1 cellular context compared by ENCODE assay signal in the genomic region with DNA sequence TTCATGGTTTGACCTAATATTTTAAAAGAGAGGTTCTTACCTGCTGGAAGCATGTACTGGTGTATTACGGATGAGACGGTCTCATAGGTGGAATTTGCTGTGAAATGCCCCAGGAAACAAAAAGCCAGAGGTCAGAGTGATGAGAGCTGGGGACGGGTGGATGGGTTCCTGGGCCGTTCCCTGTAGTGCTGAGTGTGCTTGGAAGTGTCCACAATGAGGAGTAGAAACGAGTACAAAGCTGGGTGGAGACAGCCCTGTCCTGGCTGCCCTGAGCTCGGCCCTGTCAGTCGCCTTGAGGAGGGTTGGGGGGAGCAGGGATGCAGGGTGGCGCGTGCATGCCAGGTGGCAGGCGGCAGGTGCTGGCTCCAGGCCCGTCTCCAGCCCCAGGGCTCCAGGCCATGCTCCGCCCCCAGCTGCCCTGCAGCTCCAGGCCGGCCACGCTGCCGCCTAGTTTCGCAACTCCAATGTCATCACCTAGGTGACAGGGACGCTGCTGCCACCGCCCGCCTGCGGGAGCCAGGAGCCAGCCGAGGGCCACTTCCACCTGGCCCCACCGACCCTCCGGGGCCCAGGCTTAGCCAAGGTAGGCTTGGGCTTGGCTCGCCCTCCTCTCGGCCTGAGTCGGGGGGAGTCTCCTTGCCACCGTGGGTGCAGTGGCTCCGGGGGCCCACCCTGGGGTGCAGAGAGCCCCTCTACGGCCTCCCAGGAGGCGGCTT.
TF ChIP-seq lines count a peak whose summit lies in the region.

No MANE protein-coding gene starts in this region.

TF ChIP-seq in HCT116, 20 proteins besides CTCF, POLR2A, EP300 and RAD21 (continued from another document):
- TF ChIP-seq, protein P1, sequence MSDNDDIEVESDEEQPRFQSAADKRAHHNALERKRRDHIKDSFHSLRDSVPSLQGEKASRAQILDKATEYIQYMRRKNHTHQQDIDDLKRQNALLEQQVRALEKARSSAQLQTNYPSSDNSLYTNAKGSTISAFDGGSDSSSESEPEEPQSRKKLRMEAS (IDR thresholded peaks at IDR 0.05) = peak; percentile 93
- TF ChIP-seq EZH2phosphoT487 (IDR thresholded peaks at IDR 0.05; ENCODE audit: borderline replicate concordance) = no peak
- no peak for TF ChIP-seq SRF (IDR thresholded peaks at IDR 0.05; ENCODE audit: low read depth)
- TF ChIP-seq, protein P2, sequence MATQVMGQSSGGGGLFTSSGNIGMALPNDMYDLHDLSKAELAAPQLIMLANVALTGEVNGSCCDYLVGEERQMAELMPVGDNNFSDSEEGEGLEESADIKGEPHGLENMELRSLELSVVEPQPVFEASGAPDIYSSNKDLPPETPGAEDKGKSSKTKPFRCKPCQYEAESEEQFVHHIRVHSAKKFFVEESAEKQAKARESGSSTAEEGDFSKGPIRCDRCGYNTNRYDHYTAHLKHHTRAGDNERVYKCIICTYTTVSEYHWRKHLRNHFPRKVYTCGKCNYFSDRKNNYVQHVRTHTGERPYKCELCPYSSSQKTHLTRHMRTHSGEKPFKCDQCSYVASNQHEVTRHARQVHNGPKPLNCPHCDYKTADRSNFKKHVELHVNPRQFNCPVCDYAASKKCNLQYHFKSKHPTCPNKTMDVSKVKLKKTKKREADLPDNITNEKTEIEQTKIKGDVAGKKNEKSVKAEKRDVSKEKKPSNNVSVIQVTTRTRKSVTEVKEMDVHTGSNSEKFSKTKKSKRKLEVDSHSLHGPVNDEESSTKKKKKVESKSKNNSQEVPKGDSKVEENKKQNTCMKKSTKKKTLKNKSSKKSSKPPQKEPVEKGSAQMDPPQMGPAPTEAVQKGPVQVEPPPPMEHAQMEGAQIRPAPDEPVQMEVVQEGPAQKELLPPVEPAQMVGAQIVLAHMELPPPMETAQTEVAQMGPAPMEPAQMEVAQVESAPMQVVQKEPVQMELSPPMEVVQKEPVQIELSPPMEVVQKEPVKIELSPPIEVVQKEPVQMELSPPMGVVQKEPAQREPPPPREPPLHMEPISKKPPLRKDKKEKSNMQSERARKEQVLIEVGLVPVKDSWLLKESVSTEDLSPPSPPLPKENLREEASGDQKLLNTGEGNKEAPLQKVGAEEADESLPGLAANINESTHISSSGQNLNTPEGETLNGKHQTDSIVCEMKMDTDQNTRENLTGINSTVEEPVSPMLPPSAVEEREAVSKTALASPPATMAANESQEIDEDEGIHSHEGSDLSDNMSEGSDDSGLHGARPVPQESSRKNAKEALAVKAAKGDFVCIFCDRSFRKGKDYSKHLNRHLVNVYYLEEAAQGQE (IDR thresholded peaks at IDR 0.05; ENCODE audit: low read depth) = no peak
